Comparison of ENCODE assay signal across 18 cellular contexts in the genomic region with DNA sequence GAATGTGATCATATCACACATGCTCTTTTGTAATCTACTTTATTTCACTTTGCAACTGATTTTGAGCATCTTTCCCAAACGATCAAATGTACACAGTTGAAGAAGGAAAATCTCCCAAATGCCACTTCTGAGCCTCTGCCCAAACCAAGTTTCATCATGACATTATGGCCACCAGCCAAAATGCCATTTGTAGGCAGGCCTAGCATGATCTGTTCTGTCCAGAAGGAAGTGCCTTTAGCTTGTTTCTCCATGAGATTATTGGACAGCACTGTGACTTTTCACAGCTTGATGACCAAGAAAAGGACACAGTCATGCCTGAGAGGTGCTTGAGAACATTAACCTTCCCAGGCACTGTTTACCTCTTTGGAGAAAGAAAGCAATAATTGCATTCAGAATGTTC.
"Had no signal": no experiment of that assay in that cellular context is flagged by ENCODE, and none has a peak within 500 bp of the region (broad histone marks: within the 10 kb centered on the region; RNA-seq: fewer than 3 reads in every experiment).

No MANE protein-coding gene starts in this region.

- DNase-seq: colonic mucosa; dermis blood vessel endothelial cell; esophagus squamous epithelium; foreskin fibroblast; heart left ventricle; hippocampal formation; left colon; naive thymus-derived CD4-positive, alpha-beta T cell; psoas muscle; spleen; stimulated activated CD4-positive, alpha-beta T cell treated with anti-CD3 and anti-CD28 coated beads, Interleukin-15, amount 100 ng/mL, for 24 hours; stimulated activated CD4-positive, alpha-beta T cell treated with anti-CD3 and anti-CD28 coated beads, Interleukin-1b, Interleukin-23, amount 100 ng/mL, for 48 hours; stimulated activated CD4-positive, alpha-beta T cell treated with anti-CD3 and anti-CD28 coated beads, Interleukin-4, amount 100 ng/mL, for 24 hours had no signal

- H3K36me3 Mint-ChIP-seq: naive thymus-derived CD4-positive, alpha-beta T cell; stimulated activated memory B cell treated with anti-CD40 and anti-IgM and Interleukin-4, amounts not matched to agents 10 μg/mL and 1 μg/mL and 100 μg/mL, for 72 hours had no signal

- H3K9me3 Mint-ChIP-seq: stimulated activated memory B cell treated with anti-CD40 and anti-IgM and Interleukin-4, amounts not matched to agents 10 μg/mL and 1 μg/mL and 100 μg/mL, for 72 hours; stimulated activated naive CD8-positive, alpha-beta T cell treated with anti-CD3 and anti-CD28 coated beads, Interleukin-15, Interleukin-2, amounts not matched to agents 100 ng/mL and 50 ng/mL, for 24 hours had no signal

- H3K27ac ChIP-seq: colonic mucosa, esophagus squamous epithelium, heart left ventricle, neutrophil, psoas muscle, spleen, tibial nerve had no signal

- H3K27me3 Mint-ChIP-seq: stimulated activated memory B cell treated with anti-CD40 and anti-IgM and Interleukin-4, amounts not matched to agents 10 μg/mL and 1 μg/mL and 100 μg/mL, for 72 hours had no signal

- H3K9me3 ChIP-seq: colonic mucosa, esophagus squamous epithelium, heart left ventricle, neutrophil, psoas muscle, spleen, tibial nerve had no signal

- ATAC-seq: heart left ventricle; left colon; naive thymus-derived CD4-positive, alpha-beta T cell; psoas muscle; sciatic nerve; stimulated activated memory B cell treated with anti-CD40 and anti-IgM and Interleukin-4, amounts not matched to agents 10 μg/mL and 1 μg/mL and 100 μg/mL, for 72 hours had no signal

- H3K4me1 ChIP-seq: colonic mucosa, esophagus squamous epithelium, psoas muscle, tibial nerve had no signal

- H3K36me3 ChIP-seq: colonic mucosa, esophagus squamous epithelium, heart left ventricle, neutrophil, spleen, tibial nerve had no signal

- H3K27ac Mint-ChIP-seq: naive thymus-derived CD4-positive, alpha-beta T cell; stimulated activated memory B cell treated with anti-CD40 and anti-IgM and Interleukin-4, amounts not matched to agents 10 μg/mL and 1 μg/mL and 100 μg/mL, for 72 hours; stimulated activated naive CD8-positive, alpha-beta T cell treated with anti-CD3 and anti-CD28 coated beads, Interleukin-15, Interleukin-2, amounts not matched to agents 100 ng/mL and 50 ng/mL, for 24 hours had no signal

- H3K4me3 ChIP-seq: colonic mucosa, esophagus squamous epithelium, heart left ventricle, psoas muscle, spleen, tibial nerve had no signal

- H3K4me3 Mint-ChIP-seq: naive thymus-derived CD4-positive, alpha-beta T cell; stimulated activated memory B cell treated with anti-CD40 and anti-IgM and Interleukin-4, amounts not matched to agents 10 μg/mL and 1 μg/mL and 100 μg/mL, for 72 hours; stimulated activated naive CD8-positive, alpha-beta T cell treated with anti-CD3 and anti-CD28 coated beads, Interleukin-15, Interleukin-2, amounts not matched to agents 100 ng/mL and 50 ng/mL, for 24 hours had no signal

- H3K27me3 ChIP-seq: colonic mucosa, esophagus squamous epithelium, heart left ventricle, neutrophil, spleen, tibial nerve had no signal
